1 cellular context compared by ENCODE assay signal in the genomic region with DNA sequence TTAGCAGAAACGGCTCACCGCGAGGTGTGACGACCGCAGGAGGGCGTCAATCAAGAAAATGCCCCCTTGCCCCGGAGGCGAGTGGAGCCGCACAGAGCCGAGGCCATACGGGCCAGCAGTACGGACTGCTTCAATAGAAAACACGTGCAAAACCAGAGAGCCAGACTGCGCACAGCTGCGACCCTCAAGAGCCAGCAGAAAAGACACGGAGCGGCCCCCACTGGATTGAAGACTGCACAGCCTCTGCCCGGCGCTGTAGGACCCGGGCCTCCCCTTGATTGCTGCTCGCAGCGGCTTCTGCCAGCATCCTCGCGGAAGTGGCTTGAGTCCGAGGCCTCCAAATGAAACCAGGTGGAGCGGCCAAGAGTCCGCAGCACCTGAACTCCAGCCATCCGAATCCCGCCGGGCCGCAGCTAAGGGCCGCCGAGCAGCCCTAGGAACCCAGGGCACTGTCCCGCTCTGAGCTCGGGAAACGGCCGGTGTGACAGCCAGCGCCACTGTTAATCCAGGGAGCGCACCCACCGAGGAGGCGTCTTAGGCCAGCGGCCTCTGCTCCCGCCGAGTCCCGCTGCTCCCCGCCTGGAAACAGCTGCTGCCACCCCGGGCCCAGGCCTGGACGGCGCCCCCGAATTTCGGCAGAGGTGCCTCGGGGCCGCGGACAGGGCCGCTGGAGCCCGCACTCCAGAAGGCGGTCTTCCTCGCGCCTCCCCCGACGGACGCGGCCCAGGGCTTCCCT.
TF ChIP-seq lines count a peak whose summit lies in the region.

No MANE protein-coding gene starts in this region.

TF ChIP-seq in H1, 55 proteins besides CTCF, POLR2A, EP300 and RAD21 (continued from another document):
- TF ChIP-seq SUZ12 (IDR thresholded peaks at IDR 0.05; ENCODE audit: low read length) (peak; percentile 86), KDM4A (IDR thresholded peaks at IDR 0.05; ENCODE audit: low read depth, low read length, severe bottlenecking) (peak; percentile 38)
